In genomic region chr6:36119209-36119608, GRCh38 we compare ENCODE assay signal across 1 cellular context.
TF ChIP-seq lines count a peak whose summit lies in the region.

No MANE protein-coding gene starts in this region.

TF ChIP-seq in WTC11, 78 proteins besides CTCF, POLR2A, EP300 and RAD21 (continued from another document):
- TF ChIP-seq AR (CRISPR knock-in tag; IDR thresholded peaks at IDR 0.05) (no peak), FOXP1 (CRISPR knock-in tag; IDR thresholded peaks at IDR 0.05; ENCODE audit: borderline replicate concordance) (no peak), ZNF416 (CRISPR knock-in tag; IDR thresholded peaks at IDR 0.05) (no peak), TEAD1 (CRISPR knock-in tag; IDR thresholded peaks at IDR 0.05) (no peak), FOXK1 (CRISPR knock-in tag; IDR thresholded peaks at IDR 0.05) (no peak), CDX4 (CRISPR knock-in tag; IDR thresholded peaks at IDR 0.05; ENCODE audit: borderline replicate concordance) (no peak), E2F4 (CRISPR knock-in tag; IDR thresholded peaks at IDR 0.05; ENCODE audit: borderline replicate concordance, low read depth) (no peak), NR2C2 (CRISPR knock-in tag; IDR thresholded peaks at IDR 0.05) (no peak), EMX1 (CRISPR knock-in tag; IDR thresholded peaks at IDR 0.05) (no peak), NR1H2 (CRISPR knock-in tag; IDR thresholded peaks at IDR 0.05) (no peak)
